ENCODE assay signal across 11 cellular contexts in the genomic region with DNA sequence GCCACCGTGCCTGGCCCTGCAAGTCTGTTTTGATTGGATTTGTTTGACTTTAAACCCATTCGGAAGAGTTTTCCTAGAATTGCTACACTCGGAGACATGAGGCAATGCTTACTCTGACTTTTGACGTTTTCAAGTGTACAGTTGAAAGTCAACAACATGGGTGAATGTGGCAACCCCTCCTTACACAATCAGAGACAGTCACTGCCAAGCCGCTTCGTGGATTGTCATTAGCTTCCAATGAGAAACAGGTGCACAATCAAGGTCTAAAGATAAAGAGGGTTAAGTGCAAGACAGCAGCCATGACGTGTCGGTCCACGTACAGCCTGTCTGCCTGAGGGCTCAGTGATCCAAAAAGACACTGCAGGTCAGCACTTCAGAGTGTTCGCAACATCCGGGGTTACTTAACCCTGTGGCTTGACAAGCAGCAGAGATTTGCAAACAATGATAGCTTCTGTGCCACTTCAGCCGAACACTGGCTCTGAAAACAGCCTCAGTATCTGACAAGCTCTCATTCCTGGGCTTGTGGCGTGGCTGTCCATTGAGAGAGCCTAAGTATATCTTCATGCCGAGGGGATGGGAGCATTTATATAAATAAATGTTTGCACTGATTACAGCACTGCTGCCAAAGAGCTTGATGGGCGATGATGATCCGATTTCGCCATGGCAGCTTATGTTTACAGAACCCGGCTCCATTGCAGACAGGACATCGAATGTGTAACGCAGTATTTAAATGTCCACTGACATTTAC.
DNase-seq lines count a peak whose midpoint lies in the region; ATAC-seq and TF ChIP-seq lines count a peak whose summit lies in the region.
"Had no signal": no experiment of that assay in that cellular context is flagged by ENCODE, and none has a peak within 500 bp of the region (broad histone marks: within the 10 kb centered on the region; RNA-seq: fewer than 3 reads in every experiment).

No MANE protein-coding gene starts in this region.

- no peak overlapping the region for H3K14ac ChIP-seq in neuronal stem cell (ENCODE audit: low read length)

- H3K4me1 Mint-ChIP-seq in stimulated activated naive CD8-positive, alpha-beta T cell treated with anti-CD3 and anti-CD28 coated beads, Interleukin-15, amount 100 ng/mL, for 72 hours = no peaks in the 10 kb centered on the region

- H3K9me3 ChIP-seq in neuronal stem cell (replicated peaks in 1 of 2; ENCODE audit: control insufficient read depth in 2 of 2, insufficient read depth in 1 of 2, low read depth in 1 of 2, low read length in 2 of 2) (no peaks in the 10 kb centered on the region), testis (no peaks in the 10 kb centered on the region)
- H3K9me3 ChIP-seq: BE2C had no signal

- no peak overlapping the region for H3K27ac ChIP-seq in neuronal stem cell (replicated peaks; ENCODE audit: low read length)
- H3K27ac ChIP-seq in testis = no peak overlapping the region

- TF ChIP-seq CTCF in AG09319 (IDR thresholded peaks at IDR 0.05; ENCODE audit: low read depth, low read length) (no peak), testis (IDR thresholded peaks at IDR 0.05) (no peak)

- no peak overlapping the region for H4K91ac ChIP-seq in neuronal stem cell (ENCODE audit: low read depth, low read length, poor library complexity)

- H3K27me3 ChIP-seq in neuronal stem cell (ENCODE audit: control insufficient read depth in 3 of 3, insufficient read depth in 3 of 3, low read depth in 1 of 3, low read length in 3 of 3) (no peaks in the 10 kb centered on the region), testis (no peaks in the 10 kb centered on the region)
- H3K27me3 ChIP-seq: BE2C had no signal

- no peak overlapping the region for H2BK15ac ChIP-seq in neuronal stem cell (ENCODE audit: low read length)

- TF ChIP-seq POLR2A in testis (IDR thresholded peaks at IDR 0.05) = no peak

- peak; percentile 89 for DNase-seq in AG09319 (ENCODE audit: extremely low read depth, low read depth)
- peak; percentile 81 for DNase-seq in SK-MEL-5 (ENCODE audit: low read depth, low spot score)
- peak; percentile 71 for DNase-seq in Right ventricle myocardium superior
- DNase-seq in neuronal stem cell (ENCODE audit: low spot score) = no peak
- DNase-seq in stimulated activated naive CD8-positive, alpha-beta T cell treated with anti-CD3 and anti-CD28 coated beads, Interleukin-15, amount 100 ng/mL, for 72 hours = no peak
- DNase-seq in testis = no peak
- no peak for DNase-seq in ACHN
- DNase-seq: BE2C, NCI-H69 had no signal

- H2AFZ ChIP-seq in neuronal stem cell (ENCODE audit: low read length) = no peak overlapping the region

- H2BK12ac ChIP-seq in neuronal stem cell (ENCODE audit: low read length) = no peak overlapping the region

- H3K4me1 ChIP-seq in neuronal stem cell (ENCODE audit: control insufficient read depth in 2 of 2, insufficient read depth in 1 of 2, low read depth in 1 of 2, low read length in 2 of 2) (peaks cover 2 to 4% of the 10 kb centered on the region in 2 donors), testis (no peaks in the 10 kb centered on the region)
- H3K4me1 ChIP-seq: BE2C had no signal

- ATAC-seq in Right ventricle myocardium superior (ENCODE audit: poor library complexity) (peak; percentile 93), GM18861 (IDR thresholded peaks at IDR 0.05; ENCODE audit: unreplicated experiment) (no peak)
- ATAC-seq in stimulated activated naive CD8-positive, alpha-beta T cell treated with anti-CD3 and anti-CD28 coated beads, Interleukin-15, amount 100 ng/mL, for 72 hours = no peak
- ATAC-seq: activated T-helper 17 cell treated with anti-CD3 and anti-CD28 coated beads, Interleukin-2, amount 50 U/mL, for 72 hours had no signal

- no peak overlapping the region for H3K4me3 ChIP-seq in neuronal stem cell (ENCODE audit: low read length in 2 of 2)
- H3K4me3 ChIP-seq in testis = no peak overlapping the region

- intact Hi-C loops in Right ventricle myocardium superior (cut with DNase I) = no loop called here
- intact Hi-C loops in testis (cut with DNase I; ENCODE audit: low total_unique reads) = no loop called here

- H4K8ac ChIP-seq in neuronal stem cell (ENCODE audit: low read depth, low read length) = no peak overlapping the region

- in situ Hi-C loops in SK-MEL-5 (cut with HindIII; ENCODE audit: low pct_unique_long_range_greater_than_20kb, low sequenced_read_pairs) = no loop called here
- in situ Hi-C loops in ACHN (cut with HindIII; ENCODE audit: low pct_ligation_motif_present, low pct_unique_long_range_greater_than_20kb, low sequenced_read_pairs) = no loop called here

- no peak overlapping the region for H3K4ac ChIP-seq in neuronal stem cell (ENCODE audit: low read length)

- no peak overlapping the region for H3K4me2 ChIP-seq in neuronal stem cell (ENCODE audit: insufficient read depth, low read length, poor library complexity, severe bottlenecking)

- no peak overlapping the region for H2BK120ac ChIP-seq in neuronal stem cell (ENCODE audit: low read depth, low read length)

- no peaks in the 10 kb centered on the region for H3K79me1 ChIP-seq in neuronal stem cell (ENCODE audit: low read depth, low read length)

- H2BK5ac ChIP-seq in neuronal stem cell (ENCODE audit: low read length) = no peak overlapping the region

- peak overlapping the region; percentile 57 for H2AK5ac ChIP-seq in neuronal stem cell (ENCODE audit: low read depth, low read length)

- WGBS in neuronal stem cell (ENCODE audit: extremely low coverage in 2 of 2, insufficient read length in 2 of 2, insufficient replicate concordance in 1 of 2), 2 donors = no CpG with 5 or more reads among the region's 20 CpGs
- WGBS in testis, 2 donors = 77 to 82% methylated on average over 20 of the region's 20 CpGs

- no peaks in the 10 kb centered on the region for H3K27me3 Mint-ChIP-seq in stimulated activated naive CD8-positive, alpha-beta T cell treated with anti-CD3 and anti-CD28 coated beads, Interleukin-15, amount 100 ng/mL, for 72 hours
- H3K27me3 Mint-ChIP-seq: activated T-helper 17 cell treated with anti-CD3 and anti-CD28 coated beads, Interleukin-2, amount 50 U/mL, for 72 hours had no signal

- H3K23ac ChIP-seq in neuronal stem cell (ENCODE audit: low read depth, low read length, poor library complexity) = peak overlapping the region; percentile 29

- H3K9ac ChIP-seq in neuronal stem cell (ENCODE audit: low read depth, low read length, poor library complexity) = no peak overlapping the region

- H3K36me3 ChIP-seq in neuronal stem cell (replicated peaks in 1 of 2; ENCODE audit: control insufficient read depth in 2 of 2, insufficient read depth in 2 of 2, low read length in 2 of 2) = no peaks in the 10 kb centered on the region
- no peaks in the 10 kb centered on the region for H3K36me3 ChIP-seq in testis (ENCODE audit: low read depth, missing control alignments)
- H3K36me3 ChIP-seq: BE2C had no signal

- no peak overlapping the region for H3K27ac Mint-ChIP-seq in stimulated activated naive CD8-positive, alpha-beta T cell treated with anti-CD3 and anti-CD28 coated beads, Interleukin-15, amount 100 ng/mL, for 72 hours
- H3K27ac Mint-ChIP-seq: activated T-helper 17 cell treated with anti-CD3 and anti-CD28 coated beads, Interleukin-2, amount 50 U/mL, for 72 hours had no signal

- H3K18ac ChIP-seq in neuronal stem cell (ENCODE audit: low read length) = no peak overlapping the region

- H3K9me3 Mint-ChIP-seq in stimulated activated naive CD8-positive, alpha-beta T cell treated with anti-CD3 and anti-CD28 coated beads, Interleukin-15, amount 100 ng/mL, for 72 hours = peaks cover 24 to 40% of the 10 kb centered on the region in 2 donors

- H3K4me3 Mint-ChIP-seq in stimulated activated naive CD8-positive, alpha-beta T cell treated with anti-CD3 and anti-CD28 coated beads, Interleukin-15, amount 100 ng/mL, for 72 hours = no peak overlapping the region
- H3K4me3 Mint-ChIP-seq: activated T-helper 17 cell treated with anti-CD3 and anti-CD28 coated beads, Interleukin-2, amount 50 U/mL, for 72 hours had no signal

Comparison
In these comparisons a context has a peak if more than half of its experiments do, and no peak if none do; other contexts are left out.
1. DNase-seq: peak in AG09319 (single experiment), SK-MEL-5 (single experiment) and Right ventricle myocardium superior (single experiment); none in neuronal stem cell (single experiment), stimulated activated naive CD8-positive, alpha-beta T cell treated with anti-CD3 and anti-CD28 coated beads, Interleukin-15, amount 100 ng/mL, for 72 hours (0 of 2), testis (single experiment) and ACHN (single experiment).